ENCODE assay signal across 7 cellular contexts in genomic region chr4:34269593-34269992, GRCh38.
"Had no signal": no experiment of that assay in that cellular context is flagged by ENCODE, and none has a peak within 500 bp of the region (broad histone marks: within the 10 kb centered on the region; RNA-seq: fewer than 3 reads in every experiment).

No MANE protein-coding gene starts in this region.

- H3K4me3 Mint-ChIP-seq: GM23338, H9, IgD-negative memory B cell had no signal

- H3K4me3 ChIP-seq: GM23338 had no signal

- FAIRE-seq: H1, H54, HTR-8/SVneo had no signal

- H3K4me1 Mint-ChIP-seq: GM23338 had no signal

- ATAC-seq: GM23338 had no signal

- H3K27ac Mint-ChIP-seq: GM23338, H9, IgD-negative memory B cell had no signal

- H3K36me3 Mint-ChIP-seq: IgD-negative memory B cell had no signal

- H3K27me3 Mint-ChIP-seq: IgD-negative memory B cell had no signal

- H2AFZ ChIP-seq: GM23338 had no signal

- H3K9me3 Mint-ChIP-seq: GM23338, H9 had no signal

- DNase-seq: H9, HCEC 1CT had no signal

- H3K4me2 ChIP-seq: GM23338 had no signal
